In genomic region chr14:55448146-55448614, GRCh38 we compare ENCODE assay signal across 10 cellular contexts. TPM values are rescaled to one million over a fixed set of nuclear protein-coding genes. Genes with fewer than 3 reads are reported as not detected.
DNase-seq lines count a peak whose midpoint lies in the region; ATAC-seq and TF ChIP-seq lines count a peak whose summit lies in the region.
"Had no signal": no experiment of that assay in that cellular context is flagged by ENCODE, and none has a peak within 500 bp of the region (broad histone marks: within the 10 kb centered on the region; RNA-seq: fewer than 3 reads in every experiment).

No MANE protein-coding gene starts in this region.

- no peak overlapping the region for H3K4me3 ChIP-seq in effector memory CD4-positive, alpha-beta T cell (ENCODE audit: insufficient read depth, low read depth, low read length, poor library complexity, severe bottlenecking)
- H3K4me3 ChIP-seq: ovary had no signal

- DNase-seq in A172 (ENCODE audit: low spot score) (peak; percentile 96), GM04503 (ENCODE audit: low read depth) (peak; percentile 90), glomerular endothelial cell (ENCODE audit: extremely low read depth, low read depth, low spot score) (peak; percentile 99), ureter (ENCODE audit: low spot score) (no peak), substantia nigra (lab: John Stamatoyannopoulos, UW) (no peak)
- no peak for DNase-seq in effector memory CD4-positive, alpha-beta T cell
- DNase-seq: cerebellar nuclear complex, ovary had no signal

- ATAC-seq in SK-N-SH treated with all-trans-retinoic acid at 6 μM for 48 hours (peak; percentile 87), GM19455 (IDR thresholded peaks at IDR 0.05; ENCODE audit: unreplicated experiment) (no peak)

- no peaks in the 10 kb centered on the region for H3K36me3 ChIP-seq in effector memory CD4-positive, alpha-beta T cell (ENCODE audit: control insufficient read depth, insufficient read depth, low read length)
- H3K36me3 ChIP-seq: ovary had no signal

- no peaks in the 10 kb centered on the region for H3K9me3 ChIP-seq in effector memory CD4-positive, alpha-beta T cell (ENCODE audit: control insufficient read depth, low read length)
- H3K9me3 ChIP-seq: ovary had no signal

- H3K27me3 ChIP-seq in effector memory CD4-positive, alpha-beta T cell (replicated peaks; ENCODE audit: control insufficient read depth, insufficient read depth, low read length, poor library complexity, severe bottlenecking): no peaks in the 10 kb centered on the region
- H3K27me3 ChIP-seq: ovary had no signal

- no peaks in the 10 kb centered on the region for H3K4me1 ChIP-seq in effector memory CD4-positive, alpha-beta T cell (ENCODE audit: control insufficient read depth, insufficient read depth, low read length, poor library complexity, severe bottlenecking)

- H3K27ac ChIP-seq in effector memory CD4-positive, alpha-beta T cell (ENCODE audit: insufficient read depth, low read length, poor library complexity, severe bottlenecking): no peak overlapping the region
- H3K27ac ChIP-seq in substantia nigra (ENCODE audit: low read depth, low read length, poor library complexity, severe bottlenecking): no peak overlapping the region
- H3K27ac ChIP-seq: ovary had no signal

TF ChIP-seq in SK-N-SH treated with all-trans-retinoic acid at 6 μM for 48 hours, 23 proteins besides CTCF, POLR2A, EP300 and RAD21:
- TF ChIP-seq ZC3H10 (CRISPR knock-in tag; IDR thresholded peaks at IDR 0.05): 0 out of 2 replicates have a peak, but pooled peaks have one; percentile 86
- peak; percentile 90 for TF ChIP-seq ISL1 (CRISPR knock-in tag; IDR thresholded peaks at IDR 0.05)
- no peak for TF ChIP-seq PPARA (CRISPR knock-in tag; IDR thresholded peaks at IDR 0.05; ENCODE audit: borderline replicate concordance)
- TF ChIP-seq ZFP30 (CRISPR knock-in tag; IDR thresholded peaks at IDR 0.05): 0 out of 2 replicates have a peak, but pooled peaks have one; percentile 17

RNA-seq across cellular contexts. Expression of gene TBPL2, which starts 7.8 kb away (rescaled TPM):
- not detected in 2 replicates for total RNA-seq in A172 (2014; rRNA removed; shearing (Covaris generic))
- total RNA-seq in glomerular endothelial cell (not detected in 2 replicates), ureter (not detected)
- total RNA-seq: ovary had no signal

RNA-seq across cellular contexts. Expression of gene ATG14, which starts 36.5 kb away (rescaled TPM):
- total RNA-seq in A172 (2014; rRNA removed; shearing (Covaris generic)): 9.5 and 11.9 TPM in 2 replicates
- total RNA-seq in glomerular endothelial cell (8.0 and 9.0 TPM in 2 replicates), ureter (12.2 TPM)

Comparison
In these comparisons a context has a peak if more than half of its experiments do, and no peak if none do; other contexts are left out.
1. DNase-seq: peak in A172 (single experiment), GM04503 (single experiment) and glomerular endothelial cell (single experiment); none in effector memory CD4-positive, alpha-beta T cell (0 of 3), ureter (single experiment) and substantia nigra (0 of 49).